1 cellular context compared by ENCODE assay signal in genomic region chr2:219171231-219171651, GRCh38.
TF ChIP-seq lines count a peak whose summit lies in the region.

No MANE protein-coding gene starts in this region.

TF ChIP-seq in K562, 482 proteins besides CTCF, POLR2A, EP300 and RAD21:
- no peak for TF ChIP-seq FOXJ2 (tag; IDR thresholded peaks at IDR 0.05)
- no peak for TF ChIP-seq ZNF431 (CRISPR knock-in tag; IDR thresholded peaks at IDR 0.05)
- TF ChIP-seq YBX1 (IDR thresholded peaks at IDR 0.05): no peak
- peak; percentile 25; the same call in 1 of the 2 replicates for TF ChIP-seq TOE1 (IDR thresholded peaks at IDR 0.05; ENCODE audit: borderline replicate concordance)
- no peak for TF ChIP-seq TOE1 (CRISPR knock-in tag; IDR thresholded peaks at IDR 0.05; ENCODE audit: borderline replicate concordance, low read depth)
- no peak for TF ChIP-seq NR2C1 (IDR thresholded peaks at IDR 0.05)
- TF ChIP-seq NR2C1 (tag; IDR thresholded peaks at IDR 0.05): no peak
- no peak for TF ChIP-seq POLR2B (IDR thresholded peaks at IDR 0.05; ENCODE audit: low read depth, partially characterized antibody)
- TF ChIP-seq PTTG1 (tag; IDR thresholded peaks at IDR 0.05; ENCODE audit: low read depth): no peak
- TF ChIP-seq ZEB2 (IDR thresholded peaks at IDR 0.05): no peak
- TF ChIP-seq PHTF2 (CRISPR knock-in tag; IDR thresholded peaks at IDR 0.05): no peak
- TF ChIP-seq ZNF511 (CRISPR knock-in tag; IDR thresholded peaks at IDR 0.05): no peak
- TF ChIP-seq ZBTB43 (CRISPR knock-in tag; IDR thresholded peaks at IDR 0.05): no peak
- no peak for TF ChIP-seq ZNF639 (CRISPR knock-in tag; conservative IDR thresholded peaks at IDR 0.05 in 1 of 2, IDR thresholded peaks at IDR 0.05 in 1 of 2)
- TF ChIP-seq IFI16 (CRISPR knock-in tag; IDR thresholded peaks at IDR 0.05): no peak
- no peak for TF ChIP-seq THAP12 (CRISPR knock-in tag; IDR thresholded peaks at IDR 0.05)
- TF ChIP-seq MXI1 (IDR thresholded peaks at IDR 0.05; ENCODE audit: low read depth, low read length): no peak
- no peak for TF ChIP-seq OTX1 (CRISPR knock-in tag; IDR thresholded peaks at IDR 0.05)
- TF ChIP-seq REST (CRISPR knock-in tag; IDR thresholded peaks at IDR 0.05; ENCODE audit: low read depth): no peak
- no peak for TF ChIP-seq MAFF (IDR thresholded peaks at IDR 0.05; ENCODE audit: low read length)
- TF ChIP-seq CBX5 (IDR thresholded peaks at IDR 0.05; ENCODE audit: borderline replicate concordance, low read depth): no peak
- TF ChIP-seq FIP1L1 (IDR thresholded peaks at IDR 0.05; ENCODE audit: low read depth, low read length, poor library complexity, severe bottlenecking): no peak
- 0 out of 4 replicates have a peak, but pooled peaks of 1 of the 2 experiments have one; percentile 23 for TF ChIP-seq SRF (CRISPR knock-in tag; IDR thresholded peaks at IDR 0.05)
- TF ChIP-seq POLR2AphosphoS5 (IDR thresholded peaks at IDR 0.05; ENCODE audit: control insufficient read depth, insufficient read depth, low read depth, low read length): 0 out of 2 replicates have a peak, but pooled peaks have one; percentile 26
- peak; percentile 17 for TF ChIP-seq CTCFL (IDR thresholded peaks at IDR 0.05; ENCODE audit: borderline replicate concordance, insufficient read depth, low read depth, low read length, poor library complexity, severe bottlenecking)
TF ChIP-seq in K562: peak in this region for 4.
